Comparison of ENCODE assay signal across 19 cellular contexts in genomic region chr21:26832513-26832912, GRCh38. TPM values are rescaled to one million over a fixed set of nuclear protein-coding genes. Genes with fewer than 3 reads are reported as not detected.
A peak's percentile ranks its signal among the peaks of the same experiment; 100 is the strongest.
DNase-seq lines count a peak whose midpoint lies in the region; ATAC-seq and TF ChIP-seq lines count a peak whose summit lies in the region.
"Had no signal": no experiment of that assay in that cellular context is flagged by ENCODE, and none has a peak within 500 bp of the region (broad histone marks: within the 10 kb centered on the region; RNA-seq: fewer than 3 reads in every experiment).

No MANE protein-coding gene starts in this region.

- peaks cover 4% of the 10 kb centered on the region for H3K36me3 Mint-ChIP-seq in T-helper 1 cell treated with Interleukin-12 subunit alpha and Interleukin-12 subunit beta and Interleukin-4 antibody, amounts not matched to agents 30 μg/mL and 1 μg/mL, for 36 hours (ENCODE audit: low read depth)
- H3K36me3 Mint-ChIP-seq in natural killer cell treated with Interleukin-12 subunit alpha and Interleukin-12 subunit beta and Interleukin-15 and Interleukin-18, amount 100 ng/mL, for 72 hours: peaks cover 13% of the 10 kb centered on the region
- no peaks in the 10 kb centered on the region for H3K36me3 Mint-ChIP-seq in stimulated activated naive B cell treated with anti-CD40 and anti-IgM and Interleukin-4, amounts not matched to agents 10 μg/mL and 1 μg/mL and 100 μg/mL, for 72 hours
- no peaks in the 10 kb centered on the region for H3K36me3 Mint-ChIP-seq in stimulated activated memory B cell treated with anti-CD40 and anti-IgM and Interleukin-4, amounts not matched to agents 10 μg/mL and 1 μg/mL and 100 μg/mL, for 72 hours

- H3K27ac ChIP-seq in DND-41 (ENCODE audit: low read length) (peak overlapping the region; percentile 82), left lung (no peak overlapping the region)
- H3K27ac ChIP-seq: 22Rv1, C4-2B had no signal

- H3K27me3 ChIP-seq in DND-41 (ENCODE audit: insufficient read depth, low read length, poor library complexity) (no peaks in the 10 kb centered on the region), left lung (no peaks in the 10 kb centered on the region)

- peak overlapping the region; percentile 35 for H3K4me3 Mint-ChIP-seq in T-helper 1 cell treated with Interleukin-12 subunit alpha and Interleukin-12 subunit beta and Interleukin-4 antibody, amounts not matched to agents 30 μg/mL and 1 μg/mL, for 36 hours
- H3K4me3 Mint-ChIP-seq in natural killer cell treated with Interleukin-12 subunit alpha and Interleukin-12 subunit beta and Interleukin-15 and Interleukin-18, amount 100 ng/mL, for 72 hours: peak overlapping the region; percentile 86
- no peak overlapping the region for H3K4me3 Mint-ChIP-seq in stimulated activated naive B cell treated with anti-CD40 and anti-IgM and Interleukin-4, amounts not matched to agents 10 μg/mL and 1 μg/mL and 100 μg/mL, for 72 hours
- no peak overlapping the region for H3K4me3 Mint-ChIP-seq in stimulated activated memory B cell treated with anti-CD40 and anti-IgM and Interleukin-4, amounts not matched to agents 10 μg/mL and 1 μg/mL and 100 μg/mL, for 72 hours

- peak; percentile 56 for ATAC-seq in DND-41 (ENCODE audit: insufficient read depth, low read depth)
- peak; percentile 89 to 92 for ATAC-seq in natural killer cell treated with Interleukin-12 subunit alpha and Interleukin-12 subunit beta and Interleukin-15 and Interleukin-18, amount 100 ng/mL, for 72 hours
- ATAC-seq in stimulated activated naive B cell treated with anti-CD40 and anti-IgM and Interleukin-4, amounts not matched to agents 10 μg/mL and 1 μg/mL and 100 μg/mL, for 72 hours (replicated peaks): no peak
- no peak for ATAC-seq in left lung
- ATAC-seq in stimulated activated memory B cell treated with anti-CD40 and anti-IgM and Interleukin-4, amounts not matched to agents 10 μg/mL and 1 μg/mL and 100 μg/mL, for 72 hours: no peak

- peaks cover 72% of the 10 kb centered on the region for H3K4me1 ChIP-seq in DND-41 (ENCODE audit: insufficient read depth, low read length)
- no peaks in the 10 kb centered on the region for H3K4me1 ChIP-seq in left lung

- no peaks in the 10 kb centered on the region for H4K20me1 ChIP-seq in DND-41 (ENCODE audit: insufficient read depth, low read length)

- intact Hi-C loops in left lung (cut with DNase I): loop anchor here in 1 of 2 donors (10.0 kb wide), 1 partner anchor 58 kb away; no protein-coding TSS in a partner anchor

- H3K36me3 ChIP-seq in DND-41 (ENCODE audit: insufficient read depth, low read length): no peaks in the 10 kb centered on the region
- H3K36me3 ChIP-seq in left lung: peaks cover 0 to 11% of the 10 kb centered on the region in 2 donors

- H2AFZ ChIP-seq in DND-41 (ENCODE audit: low read depth, low read length): peak overlapping the region; percentile 55; the same call in 1 of the 2 replicates

- peak overlapping the region; percentile 57 for H3K27ac Mint-ChIP-seq in T-helper 1 cell treated with Interleukin-12 subunit alpha and Interleukin-12 subunit beta and Interleukin-4 antibody, amounts not matched to agents 30 μg/mL and 1 μg/mL, for 36 hours
- peak overlapping the region; percentile 86 to 94 for H3K27ac Mint-ChIP-seq in natural killer cell treated with Interleukin-12 subunit alpha and Interleukin-12 subunit beta and Interleukin-15 and Interleukin-18, amount 100 ng/mL, for 72 hours
- no peak overlapping the region for H3K27ac Mint-ChIP-seq in stimulated activated naive B cell treated with anti-CD40 and anti-IgM and Interleukin-4, amounts not matched to agents 10 μg/mL and 1 μg/mL and 100 μg/mL, for 72 hours
- H3K27ac Mint-ChIP-seq in stimulated activated memory B cell treated with anti-CD40 and anti-IgM and Interleukin-4, amounts not matched to agents 10 μg/mL and 1 μg/mL and 100 μg/mL, for 72 hours: no peak overlapping the region

- H3K4me2 ChIP-seq in DND-41 (ENCODE audit: insufficient read depth, low read length): peak overlapping the region; percentile 28

- 0 out of 4 replicates have a peak overlapping the region, but pooled peaks of 1 of the 2 experiments have one; percentile 17 for H3K4me3 ChIP-seq in DND-41 (ENCODE audit: low read depth in 1 of 2, low read length in 2 of 2)
- no peak overlapping the region for H3K4me3 ChIP-seq in left lung

- H3K4me1 Mint-ChIP-seq in T-helper 1 cell treated with Interleukin-12 subunit alpha and Interleukin-12 subunit beta and Interleukin-4 antibody, amounts not matched to agents 30 μg/mL and 1 μg/mL, for 36 hours (ENCODE audit: low read depth): peaks cover 39% of the 10 kb centered on the region
- H3K4me1 Mint-ChIP-seq in natural killer cell treated with Interleukin-12 subunit alpha and Interleukin-12 subunit beta and Interleukin-15 and Interleukin-18, amount 100 ng/mL, for 72 hours (ENCODE audit: low read depth in 2 of 2): peaks cover 54 to 58% of the 10 kb centered on the region in 2 donors
- H3K4me1 Mint-ChIP-seq in stimulated activated naive B cell treated with anti-CD40 and anti-IgM and Interleukin-4, amounts not matched to agents 10 μg/mL and 1 μg/mL and 100 μg/mL, for 72 hours: no peaks in the 10 kb centered on the region
- no peaks in the 10 kb centered on the region for H3K4me1 Mint-ChIP-seq in stimulated activated memory B cell treated with anti-CD40 and anti-IgM and Interleukin-4, amounts not matched to agents 10 μg/mL and 1 μg/mL and 100 μg/mL, for 72 hours

- TF ChIP-seq CTCF in DND-41 (IDR thresholded peaks at IDR 0.05; ENCODE audit: borderline replicate concordance, extremely low read depth, low read length, poor library complexity, severe bottlenecking) (no peak), left lung (IDR thresholded peaks at IDR 0.05) (no peak)

- peak; percentile 46 for DNase-seq in NK-92 treated with Interleukin-12 subunit alpha and Interleukin-12 subunit beta, amount 100 ng/mL, for 24 hours (lab: John Stamatoyannopoulos, UW)
- DNase-seq in NK-92 (lab: John Stamatoyannopoulos, UW; ENCODE audit: unreplicated experiment): no peak
- DNase-seq in DND-41: peak; percentile 58
- DNase-seq in natural killer cell treated with Interleukin-12 subunit alpha and Interleukin-12 subunit beta and Interleukin-15 and Interleukin-18, amount 100 ng/mL, for 72 hours (ENCODE audit: low spot score): peak; percentile 73
- no peak for DNase-seq in stimulated activated naive B cell treated with anti-CD40 and anti-IgM and Interleukin-4, amounts not matched to agents 10 μg/mL and 1 μg/mL and 100 μg/mL, for 72 hours
- no peak for DNase-seq in left lung
- DNase-seq: AML-193, NCI-H1092 treated with DMSO at 0.1 percent for 48 hours, NCI-H146, NCI-H2029 treated with DMSO at 0.1 percent for 48 hours, NCI-H2171 treated with DMSO at 0.1 percent for 48 hours, NCI-H446, NCI-H526 treated with DMSO at 0.1 percent for 48 hours, SHP77 had no signal

- H3K9ac ChIP-seq in DND-41 (ENCODE audit: low read depth, low read length): peak overlapping the region; percentile 44

- H3K9me3 Mint-ChIP-seq in T-helper 1 cell treated with Interleukin-12 subunit alpha and Interleukin-12 subunit beta and Interleukin-4 antibody, amounts not matched to agents 30 μg/mL and 1 μg/mL, for 36 hours: no peaks in the 10 kb centered on the region
- H3K9me3 Mint-ChIP-seq in natural killer cell treated with Interleukin-12 subunit alpha and Interleukin-12 subunit beta and Interleukin-15 and Interleukin-18, amount 100 ng/mL, for 72 hours: peaks cover 6% of the 10 kb centered on the region
- H3K9me3 Mint-ChIP-seq in stimulated activated naive B cell treated with anti-CD40 and anti-IgM and Interleukin-4, amounts not matched to agents 10 μg/mL and 1 μg/mL and 100 μg/mL, for 72 hours: no peaks in the 10 kb centered on the region
- no peaks in the 10 kb centered on the region for H3K9me3 Mint-ChIP-seq in stimulated activated memory B cell treated with anti-CD40 and anti-IgM and Interleukin-4, amounts not matched to agents 10 μg/mL and 1 μg/mL and 100 μg/mL, for 72 hours

- no peaks in the 10 kb centered on the region for H3K27me3 Mint-ChIP-seq in T-helper 1 cell treated with Interleukin-12 subunit alpha and Interleukin-12 subunit beta and Interleukin-4 antibody, amounts not matched to agents 30 μg/mL and 1 μg/mL, for 36 hours (ENCODE audit: low read depth)
- H3K27me3 Mint-ChIP-seq in natural killer cell treated with Interleukin-12 subunit alpha and Interleukin-12 subunit beta and Interleukin-15 and Interleukin-18, amount 100 ng/mL, for 72 hours: no peaks in the 10 kb centered on the region
- peaks cover 0 to 13% of the 10 kb centered on the region in 2 donors for H3K27me3 Mint-ChIP-seq in stimulated activated naive B cell treated with anti-CD40 and anti-IgM and Interleukin-4, amounts not matched to agents 10 μg/mL and 1 μg/mL and 100 μg/mL, for 72 hours
- peaks cover 6% of the 10 kb centered on the region for H3K27me3 Mint-ChIP-seq in stimulated activated memory B cell treated with anti-CD40 and anti-IgM and Interleukin-4, amounts not matched to agents 10 μg/mL and 1 μg/mL and 100 μg/mL, for 72 hours

- H3K9me3 ChIP-seq in DND-41 (ENCODE audit: insufficient read depth, low read length, severe bottlenecking): no peaks in the 10 kb centered on the region
- no peaks in the 10 kb centered on the region for H3K9me3 ChIP-seq in left lung

- H3K79me2 ChIP-seq in DND-41 (ENCODE audit: insufficient read depth, low read length): peaks cover 3% of the 10 kb centered on the region

RNA-seq across cellular contexts. Expression of gene ADAMTS1, which starts 12.7 kb away (rescaled TPM):
- total RNA-seq in natural killer cell treated with Interleukin-12 subunit alpha and Interleukin-12 subunit beta and Interleukin-15 and Interleukin-18, amount 100 ng/mL, for 72 hours: 10 to 100 TPM; 24.4 to 35.2 TPM
- total RNA-seq in left lung: 100 to 1,000 TPM in 1 of 2 donors, 10 to 100 TPM in 1; 54.2 to 101 TPM
- total RNA-seq: OCI-LY7 had no signal

Comparison
In these comparisons a context has a peak if more than half of its experiments do, and no peak if none do; other contexts are left out.
1. DNase-seq: peak in NK-92 treated with Interleukin-12 subunit alpha and Interleukin-12 subunit beta, amount 100 ng/mL, for 24 hours (single experiment), DND-41 (single experiment) and natural killer cell treated with Interleukin-12 subunit alpha and Interleukin-12 subunit beta and Interleukin-15 and Interleukin-18, amount 100 ng/mL, for 72 hours (single experiment); none in NK-92 (single experiment), stimulated activated naive B cell treated with anti-CD40 and anti-IgM and Interleukin-4, amounts not matched to agents 10 μg/mL and 1 μg/mL and 100 μg/mL, for 72 hours (single experiment) and left lung (0 of 2).
2. ATAC-seq: peak in DND-41 (single experiment) and natural killer cell treated with Interleukin-12 subunit alpha and Interleukin-12 subunit beta and Interleukin-15 and Interleukin-18, amount 100 ng/mL, for 72 hours (2 of 2); none in stimulated activated naive B cell treated with anti-CD40 and anti-IgM and Interleukin-4, amounts not matched to agents 10 μg/mL and 1 μg/mL and 100 μg/mL, for 72 hours (0 of 2), left lung (single experiment) and stimulated activated memory B cell treated with anti-CD40 and anti-IgM and Interleukin-4, amounts not matched to agents 10 μg/mL and 1 μg/mL and 100 μg/mL, for 72 hours (single experiment).
3. H3K27ac Mint-ChIP-seq: peak in T-helper 1 cell treated with Interleukin-12 subunit alpha and Interleukin-12 subunit beta and Interleukin-4 antibody, amounts not matched to agents 30 μg/mL and 1 μg/mL, for 36 hours (single experiment) and natural killer cell treated with Interleukin-12 subunit alpha and Interleukin-12 subunit beta and Interleukin-15 and Interleukin-18, amount 100 ng/mL, for 72 hours (2 of 2); none in stimulated activated naive B cell treated with anti-CD40 and anti-IgM and Interleukin-4, amounts not matched to agents 10 μg/mL and 1 μg/mL and 100 μg/mL, for 72 hours (single experiment) and stimulated activated memory B cell treated with anti-CD40 and anti-IgM and Interleukin-4, amounts not matched to agents 10 μg/mL and 1 μg/mL and 100 μg/mL, for 72 hours (single experiment).
4. H3K4me3 Mint-ChIP-seq: peak in T-helper 1 cell treated with Interleukin-12 subunit alpha and Interleukin-12 subunit beta and Interleukin-4 antibody, amounts not matched to agents 30 μg/mL and 1 μg/mL, for 36 hours (single experiment) and natural killer cell treated with Interleukin-12 subunit alpha and Interleukin-12 subunit beta and Interleukin-15 and Interleukin-18, amount 100 ng/mL, for 72 hours (single experiment); none in stimulated activated naive B cell treated with anti-CD40 and anti-IgM and Interleukin-4, amounts not matched to agents 10 μg/mL and 1 μg/mL and 100 μg/mL, for 72 hours (0 of 2) and stimulated activated memory B cell treated with anti-CD40 and anti-IgM and Interleukin-4, amounts not matched to agents 10 μg/mL and 1 μg/mL and 100 μg/mL, for 72 hours (single experiment).